9 cellular contexts compared by ENCODE assay signal in genomic region chr12:57620936-57621496, GRCh38. TPM values are rescaled to one million over a fixed set of nuclear protein-coding genes. Genes with fewer than 3 reads are reported as not detected.
DNase-seq lines count a peak whose midpoint lies in the region; FAIRE-seq and TF ChIP-seq lines count a peak whose summit lies in the region.
"Had no signal": no experiment of that assay in that cellular context is flagged by ENCODE, and none has a peak within 500 bp of the region (broad histone marks: within the 10 kb centered on the region; RNA-seq: fewer than 3 reads in every experiment).

No MANE protein-coding gene starts in this region.

- H3K36me3 ChIP-seq in A673 (ENCODE audit: insufficient read depth, low read length, poor library complexity, severe bottlenecking) (peaks cover 2% of the 10 kb centered on the region), HUES64 (ENCODE audit: insufficient read depth, low read length) (no peaks in the 10 kb centered on the region; the same call in 1 of the 2 replicates), mucosa of stomach (ENCODE audit: control insufficient read depth, insufficient read depth, low read length) (no peaks in the 10 kb centered on the region)

- intact Hi-C loops in A673 (cut with micrococcal nuclease; ENCODE audit: unreplicated experiment), result loop anchor here (1.0 kb wide), 1 partner anchor 38 kb away; no protein-coding TSS in a partner anchor

- H3K27ac ChIP-seq in A673 (ENCODE audit: low read depth, low read length, poor library complexity, severe bottlenecking) (no peak overlapping the region), HUES64 (ENCODE audit: low read depth, low read length) (no peak overlapping the region), coronary artery (no peak overlapping the region)

- H3K9me3 ChIP-seq in A673 (ENCODE audit: low read depth, low read length, poor library complexity, severe bottlenecking) (no peaks in the 10 kb centered on the region), HUES64 (ENCODE audit: insufficient read depth, low read depth, low read length) (no peaks in the 10 kb centered on the region), mucosa of stomach (ENCODE audit: control insufficient read depth, low read length) (no peaks in the 10 kb centered on the region)

- H3K27me3 ChIP-seq in A673 (replicated peaks; ENCODE audit: insufficient read depth, low read depth, low read length, poor library complexity), result peaks cover 13% of the 10 kb centered on the region
- peaks cover 99% of the 10 kb centered on the region for H3K27me3 ChIP-seq in HUES64 (ENCODE audit: insufficient read depth, low read length)
- H3K27me3 ChIP-seq in mucosa of stomach (ENCODE audit: control insufficient read depth, insufficient read depth, low read length), result peaks cover 96% of the 10 kb centered on the region

- no peak for DNase-seq in A673 (ENCODE audit: low spot score)
- DNase-seq in coronary artery (ENCODE audit: low spot score), result peak; percentile 70
- no peak for DNase-seq in GM12891 (ENCODE audit: insufficient read length, low spot score)
- DNase-seq in activated gamma-delta T cell (lab: John Stamatoyannopoulos, UW), result no peak
- DNase-seq in DMS 273 treated with DMSO at 0.1 percent for 48 hours (lab: John Stamatoyannopoulos, UW), result no peak
- DNase-seq in SKM-1 treated with dmso at 0.1 percent for 144 hours (lab: John Stamatoyannopoulos, UW; ENCODE audit: unreplicated experiment), result no peak
- DNase-seq: NCI-H446 treated with DMSO at 0.1 percent for 48 hours had no signal

- H3K4me1 ChIP-seq in A673 (ENCODE audit: insufficient read depth, low read length, poor library complexity, severe bottlenecking) (peaks cover 15% of the 10 kb centered on the region), HUES64 (ENCODE audit: insufficient read depth, low read length) (no peaks in the 10 kb centered on the region), mucosa of stomach (ENCODE audit: control insufficient read depth, insufficient read depth, low read length) (peaks cover 25% of the 10 kb centered on the region)

- WGBS in HUES64, result 4% methylated on average over 42 of the region's 42 CpGs

- POLR2A ChIA-PET in A673 (lab: Charles Lee; ENCODE audit: low non-redundant PET), result no interaction called here

- no peak for TF ChIP-seq POLR2A in GM12891 (IDR thresholded peaks at IDR 0.05; ENCODE audit: low read depth, low read length)

- H3K4me3 ChIP-seq in A673 (ENCODE audit: low read depth, low read length, poor library complexity, severe bottlenecking), result peak overlapping the region; percentile 50
- H3K4me3 ChIP-seq in HUES64 (ENCODE audit: low read length), result peak overlapping the region; percentile 42
- H3K4me3 ChIP-seq in coronary artery, result peak overlapping the region; percentile 72
- peak overlapping the region; percentile 15 for H3K4me3 ChIP-seq in mucosa of stomach (ENCODE audit: low read length)

- no peak for FAIRE-seq in GM12891 (lab: Jason Lieb, UNC)

- CTCF ChIA-PET in A673 (lab: Charles Lee), result interaction anchor here (1.1 to 2.6 kb wide), 2 partner anchors 38 to 162 kb away, joined by 4 to 9 read pairs; no protein-coding TSS in a partner anchor

- no TSS peak for BruUV-seq in A673 (replicated peaks; lab: Mats Ljungman, UMichigan)

- H3K9ac ChIP-seq in HUES64 (ENCODE audit: low read depth, low read length), result no peak overlapping the region
- H3K9ac ChIP-seq in mucosa of stomach (ENCODE audit: low read length), result peak overlapping the region; percentile 6

- TF ChIP-seq CTCF in A673 (conservative IDR thresholded peaks at IDR 0.05; ENCODE audit: low read depth, low read length) (no peak), coronary artery (IDR thresholded peaks at IDR 0.05) (no peak)

TF ChIP-seq in GM12891, 5 proteins besides CTCF, POLR2A, EP300 and RAD21:
- TF ChIP-seq SPI1 (IDR thresholded peaks at IDR 0.05; ENCODE audit: low read depth, low read length) (no peak), PAX5 (IDR thresholded peaks at IDR 0.05; ENCODE audit: insufficient read depth, low read length, severe bottlenecking) (no peak), TAF1 (IDR thresholded peaks at IDR 0.05; ENCODE audit: low read depth, low read length) (no peak), POU2F2 (IDR thresholded peaks at IDR 0.05; ENCODE audit: low read depth, low read length) (no peak), POLR2AphosphoS5 (IDR thresholded peaks at IDR 0.05; ENCODE audit: low read depth, low read length) (no peak)

RNA-seq across cellular contexts. Expression of gene ARHGEF25, which starts 9.8 kb away (rescaled TPM):
- total RNA-seq in A673 (2021), result 20.9 and 32.5 TPM in 2 replicates
- polyA plus RNA-seq in HUES64 (2013, experiment 1 of 2), result 15.7 TPM
- 20.7 TPM for polyA plus RNA-seq in HUES64 (2013, experiment 2 of 2)
- 3.0 TPM for polyA plus RNA-seq in GM12891 (2012; ENCODE audit: low read depth, missing spikeins)

RNA-seq across cellular contexts. Expression of gene B4GALNT1, which starts 12.0 kb away (rescaled TPM):
- total RNA-seq in A673 (2021), result 34.5 and 39.0 TPM in 2 replicates
- polyA plus RNA-seq in HUES64 (2013, experiment 1 of 2), result 1.8 TPM
- 1.5 TPM for polyA plus RNA-seq in HUES64 (2013, experiment 2 of 2)
- 0.10 TPM for polyA plus RNA-seq in GM12891 (2012; ENCODE audit: low read depth, missing spikeins)

RNA-seq across cellular contexts. Expression of gene DTX3, which starts 16.4 kb away (rescaled TPM):
- total RNA-seq in A673 (2021), result 61.7 and 65.9 TPM in 2 replicates
- polyA plus RNA-seq in HUES64 (2013, experiment 1 of 2), result 44.3 TPM
- polyA plus RNA-seq in HUES64 (2013, experiment 2 of 2), result 48.2 TPM
- polyA plus RNA-seq in GM12891 (2012; ENCODE audit: low read depth, missing spikeins), result 27.6 TPM

RNA-seq across cellular contexts. Expression of gene PIP4K2C, which starts 30.0 kb away (rescaled TPM):
- 34.9 and 35.4 TPM in 2 replicates for total RNA-seq in A673 (2021)
- polyA plus RNA-seq in HUES64 (2013, experiment 1 of 2), result 19.0 TPM
- 17.6 TPM for polyA plus RNA-seq in HUES64 (2013, experiment 2 of 2)
- 12.1 TPM for polyA plus RNA-seq in GM12891 (2012; ENCODE audit: low read depth, missing spikeins)

Comparison
In these comparisons a context has a peak if more than half of its experiments do, and no peak if none do; other contexts are left out.
1. H3K4me3 ChIP-seq: peak in every context shown above with its lines; median percentile 72 in coronary artery; 50 in A673; 42 in HUES64; 15 in mucosa of stomach.